8 cellular contexts compared by ENCODE assay signal in genomic region chr1:19341201-19342076, GRCh38. TPM values are rescaled to one million over a fixed set of nuclear protein-coding genes. Genes with fewer than 3 reads are reported as not detected.
DNase-seq lines count a peak whose midpoint lies in the region; ATAC-seq and TF ChIP-seq lines count a peak whose summit lies in the region.

No MANE protein-coding gene starts in this region.

- no peaks in the 10 kb centered on the region for H3K27me3 Mint-ChIP-seq in T-cell
- H3K27me3 Mint-ChIP-seq in activated naive CD8-positive, alpha-beta T cell treated with anti-CD3 and anti-CD28 coated beads, Interleukin-2, amount 10 ng/mL, durations not matched to agents 7 days and 5 days: no peaks in the 10 kb centered on the region

- H3K36me3 ChIP-seq in heart left ventricle: peaks cover 2 to 83% (median 69%) of the 10 kb centered on the region in 9 donors

- H3K4me3 ChIP-seq in Jurkat, Clone E6-1 (ENCODE audit: low read length): no peak overlapping the region
- no peak overlapping the region for H3K4me3 ChIP-seq in heart left ventricle

- H3K9me3 Mint-ChIP-seq in T-cell: no peaks in the 10 kb centered on the region
- no peaks in the 10 kb centered on the region for H3K9me3 Mint-ChIP-seq in activated naive CD8-positive, alpha-beta T cell treated with anti-CD3 and anti-CD28 coated beads, Interleukin-2, amount 10 ng/mL, durations not matched to agents 7 days and 5 days

- H3K4me3 Mint-ChIP-seq in T-cell: no peak overlapping the region
- no peak overlapping the region for H3K4me3 Mint-ChIP-seq in activated naive CD8-positive, alpha-beta T cell treated with anti-CD3 and anti-CD28 coated beads, Interleukin-2, amount 10 ng/mL, durations not matched to agents 7 days and 5 days

- WGBS in heart left ventricle, 4 donors: 65 to 72% (median 68%) methylated on average over 19 to 25 of the region's 25 CpGs

- TF ChIP-seq CTCF in heart left ventricle (IDR thresholded peaks at IDR 0.05): peak; percentile 73 to 95 (median 86)

- CTCF ChIA-PET in T-cell (lab: Charles Lee): interaction anchor here (0.6 to 1.0 kb wide), 6 partner anchors 15 to 364 kb away, joined by 3 to 6 read pairs (median 3); no protein-coding TSS in a partner anchor

- H3K36me3 Mint-ChIP-seq in T-cell: peaks cover 48% of the 10 kb centered on the region
- peaks cover 18% of the 10 kb centered on the region for H3K36me3 Mint-ChIP-seq in activated naive CD8-positive, alpha-beta T cell treated with anti-CD3 and anti-CD28 coated beads, Interleukin-2, amount 10 ng/mL, durations not matched to agents 7 days and 5 days

- H3K4me1 Mint-ChIP-seq in T-cell: peaks cover 0 to 7% (median 6%) of the 10 kb centered on the region in 3 donors
- peaks cover 2% of the 10 kb centered on the region for H3K4me1 Mint-ChIP-seq in activated naive CD8-positive, alpha-beta T cell treated with anti-CD3 and anti-CD28 coated beads, Interleukin-2, amount 10 ng/mL, durations not matched to agents 7 days and 5 days

- H3K27ac ChIP-seq in heart left ventricle: peak overlapping the region in 6 of 12 donors; percentile 20 to 52 (median 34)

- intact Hi-C loops in heart left ventricle (cut with DNase I): loop anchor here in 5 of 10 donors (2.0 to 5.0 kb wide), 5 partner anchors 46 to 316 kb away; no protein-coding TSS in a partner anchor

- H3K27ac Mint-ChIP-seq in T-cell: peak overlapping the region in 1 of 2 donors; percentile 52
- H3K27ac Mint-ChIP-seq in activated naive CD8-positive, alpha-beta T cell treated with anti-CD3 and anti-CD28 coated beads, Interleukin-2, amount 10 ng/mL, durations not matched to agents 7 days and 5 days: no peak overlapping the region

- peak; percentile 65 to 78 (median 70) for ATAC-seq in T-cell (replicated peaks in 1 of 4)
- ATAC-seq in activated naive CD8-positive, alpha-beta T cell treated with anti-CD3 and anti-CD28 coated beads, Interleukin-2, amount 10 ng/mL, durations not matched to agents 7 days and 5 days (ENCODE audit: low read depth): peak; percentile 47
- peak in 3 of 4 donors; percentile 42 to 61 (median 52) for ATAC-seq in heart left ventricle
- ATAC-seq in GM21786 (IDR thresholded peaks at IDR 0.05; ENCODE audit: unreplicated experiment): no peak
- ATAC-seq in GM18858 (IDR thresholded peaks at IDR 0.05; ENCODE audit: unreplicated experiment): no peak

- no peaks in the 10 kb centered on the region for H3K27me3 ChIP-seq in heart left ventricle

- TF ChIP-seq POLR2A in heart left ventricle (IDR thresholded peaks at IDR 0.05): no peak

- H3K4me1 ChIP-seq in heart left ventricle: peaks cover 0 to 27% (median 9%) of the 10 kb centered on the region in 12 donors

- DNase-seq in DMS114 treated with DMSO at 0.1 percent for 48 hours (lab: John Stamatoyannopoulos, UW; ENCODE audit: unreplicated experiment): peak; percentile 33
- peak; percentile 64 for DNase-seq in Jurkat, Clone E6-1 (ENCODE audit: low read depth, low spot score)
- peak; percentile 37 to 77 (median 66) for DNase-seq in T-cell
- DNase-seq in activated naive CD8-positive, alpha-beta T cell treated with anti-CD3 and anti-CD28 coated beads, Interleukin-2, amount 10 ng/mL, durations not matched to agents 7 days and 5 days: peak; percentile 81
- peak; percentile 51 to 80 (median 65) for DNase-seq in heart left ventricle
- DNase-seq in renal cortical epithelial cell (ENCODE audit: low read depth): peak; percentile 52

- no peaks in the 10 kb centered on the region for H3K9me3 ChIP-seq in heart left ventricle

- POLR2A ChIA-PET in T-cell (lab: Charles Lee): no interaction called here
- POLR2A ChIA-PET in activated naive CD8-positive, alpha-beta T cell treated with anti-CD3 and anti-CD28 coated beads, Interleukin-2, amount 10 ng/mL, durations not matched to agents 7 days and 5 days (lab: Charles Lee): no interaction called here

RNA-seq across cellular contexts. Expression of gene SLC66A1, which starts 29.3 kb away (rescaled TPM):
- 7.8 TPM for polyA plus RNA-seq in Jurkat, Clone E6-1 (2012; ENCODE audit: insufficient read depth, insufficient read length)
- total RNA-seq in T-cell: 1 to 10 TPM; 3.5 to 8.1 (median 7.1) TPM
- total RNA-seq in activated naive CD8-positive, alpha-beta T cell treated with anti-CD3 and anti-CD28 coated beads, Interleukin-2, amount 10 ng/mL, durations not matched to agents 7 days and 5 days: 1 to 10 TPM; 9.2 to 9.6 TPM
- 10 to 100 TPM in 2 of 9 donors, 1 to 10 TPM in 7; 6.4 to 17.2 (median 8.2) TPM for total RNA-seq in heart left ventricle
- 10 to 100 TPM; 10.4 to 19.4 TPM for polyA plus RNA-seq in heart left ventricle
- total RNA-seq in renal cortical epithelial cell: 21.9 and 22.4 TPM in 2 replicates

RNA-seq across cellular contexts. Expression of gene AKR7A2, which starts 29.5 kb away (rescaled TPM):
- polyA plus RNA-seq in Jurkat, Clone E6-1 (2012; ENCODE audit: insufficient read depth, insufficient read length): 114 TPM
- total RNA-seq in T-cell: 10 to 100 TPM; 20.8 to 35.4 (median 32.0) TPM
- 10 to 100 TPM; 48.5 to 49.6 TPM for total RNA-seq in activated naive CD8-positive, alpha-beta T cell treated with anti-CD3 and anti-CD28 coated beads, Interleukin-2, amount 10 ng/mL, durations not matched to agents 7 days and 5 days
- 10 to 100 TPM; 25.0 to 97.5 (median 46.4) TPM for total RNA-seq in heart left ventricle
- 10 to 100 TPM; 13.8 to 27.2 TPM for polyA plus RNA-seq in heart left ventricle
- 64.3 and 73.8 TPM in 2 replicates for total RNA-seq in renal cortical epithelial cell

RNA-seq across cellular contexts. Expression of gene AKR7A3, which starts 52.9 kb away (rescaled TPM):
- polyA plus RNA-seq in Jurkat, Clone E6-1 (2012; ENCODE audit: insufficient read depth, insufficient read length): not detected
- total RNA-seq in T-cell (1 to 10 TPM in 3 of 5 donors, under 1 TPM in 2; 0.82 to 2.8 (median 1.1) TPM), heart left ventricle (under 1 TPM in 5 of 9 donors, not detected in 4; 0.19 to 0.36 (median 0.20) TPM), renal cortical epithelial cell (0.55 and 1.6 TPM in 2 replicates)
- total RNA-seq in activated naive CD8-positive, alpha-beta T cell treated with anti-CD3 and anti-CD28 coated beads, Interleukin-2, amount 10 ng/mL, durations not matched to agents 7 days and 5 days: 1 to 10 TPM in 1 of 2 experiments, under 1 TPM in 1; 0.83 to 1.0 TPM
- under 1 TPM in 1 of 2 donors, not detected in 1; 0.12 TPM for polyA plus RNA-seq in heart left ventricle

Comparison
In these comparisons a context has a peak if more than half of its experiments do, and no peak if none do; other contexts are left out.
1. ATAC-seq: peak in T-cell (4 of 4), activated naive CD8-positive, alpha-beta T cell treated with anti-CD3 and anti-CD28 coated beads, Interleukin-2, amount 10 ng/mL, durations not matched to agents 7 days and 5 days (single experiment) and heart left ventricle (3 of 4); none in GM21786 (single experiment) and GM18858 (single experiment).
2. Peak in every context shown above with its lines, with median percentiles within 50 percentile points of each other: DNase-seq.